1 cellular context compared by ENCODE assay signal in the genomic region with DNA sequence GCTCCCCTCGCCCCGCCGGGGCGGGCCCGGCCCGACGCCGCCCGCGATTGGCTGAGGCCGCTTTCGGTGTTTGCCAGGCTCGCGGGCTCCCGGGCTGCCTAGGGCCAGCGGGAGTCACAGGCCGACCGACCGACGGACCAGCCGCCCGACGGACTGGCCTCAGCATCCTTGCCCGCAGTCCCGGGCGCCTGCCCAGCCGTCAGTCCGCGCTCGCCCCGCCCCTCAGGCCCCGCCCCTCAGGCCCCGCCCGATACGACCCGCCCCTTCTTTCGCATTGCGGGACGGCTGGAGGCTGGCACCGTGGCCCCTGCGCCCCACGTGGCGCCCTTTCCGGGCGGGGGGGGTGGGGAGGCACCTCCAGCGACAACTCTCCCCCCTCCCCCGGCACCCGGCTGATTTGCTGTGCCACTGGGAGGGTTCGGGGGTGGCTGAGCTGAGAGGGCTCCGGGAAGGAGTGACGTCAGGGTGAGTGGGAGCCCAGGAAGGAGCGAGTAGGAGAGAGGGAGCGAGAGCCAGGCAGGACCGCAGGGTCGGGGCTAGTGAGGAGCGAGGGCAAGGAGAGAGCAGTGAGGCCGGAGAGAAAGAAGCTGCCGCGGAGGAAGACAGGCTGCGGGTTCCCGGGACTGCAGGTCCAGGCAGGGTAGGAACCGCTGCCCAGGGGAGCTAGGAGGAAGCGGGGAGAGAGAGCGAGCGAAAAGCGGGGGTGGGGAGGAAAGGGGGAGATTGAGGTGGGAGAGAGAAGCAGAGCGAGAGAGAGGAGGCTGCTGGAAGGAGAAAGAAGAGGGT.
TF ChIP-seq lines count a peak whose summit lies in the region.

Gene ASPHD1, plus strand, starts transcription at position 387 of the 786 bp plus-strand sequence. CDS start 484 bp downstream, outside the sequence.

TF ChIP-seq in HepG2, 621 proteins besides CTCF, POLR2A, EP300 and RAD21 (continued from another document and continues in another):
- TF ChIP-seq ZFP90 (CRISPR knock-in tag; IDR thresholded peaks at IDR 0.05; ENCODE audit: borderline replicate concordance), result no peak; the same call in none of the 2 replicates
- no peak for TF ChIP-seq ZBTB7B (CRISPR knock-in tag; IDR thresholded peaks at IDR 0.05)
- TF ChIP-seq KDM3A (CRISPR knock-in tag; IDR thresholded peaks at IDR 0.05; ENCODE audit: low read depth), result peak; percentile 52; the same call in 1 of the 2 replicates
- peak; percentile 95; the same call in 1 of the 2 replicates for TF ChIP-seq ZNF841 (CRISPR knock-in tag; IDR thresholded peaks at IDR 0.05; ENCODE audit: borderline replicate concordance)
- TF ChIP-seq HOXA3 (CRISPR knock-in tag; IDR thresholded peaks at IDR 0.05), result peak; percentile 65; the same call in 1 of the 2 replicates
- TF ChIP-seq ZNF143 (CRISPR knock-in tag; IDR thresholded peaks at IDR 0.05), result 0 out of 2 replicates have a peak, but pooled peaks have one; percentile 42
- TF ChIP-seq, protein P1, sequence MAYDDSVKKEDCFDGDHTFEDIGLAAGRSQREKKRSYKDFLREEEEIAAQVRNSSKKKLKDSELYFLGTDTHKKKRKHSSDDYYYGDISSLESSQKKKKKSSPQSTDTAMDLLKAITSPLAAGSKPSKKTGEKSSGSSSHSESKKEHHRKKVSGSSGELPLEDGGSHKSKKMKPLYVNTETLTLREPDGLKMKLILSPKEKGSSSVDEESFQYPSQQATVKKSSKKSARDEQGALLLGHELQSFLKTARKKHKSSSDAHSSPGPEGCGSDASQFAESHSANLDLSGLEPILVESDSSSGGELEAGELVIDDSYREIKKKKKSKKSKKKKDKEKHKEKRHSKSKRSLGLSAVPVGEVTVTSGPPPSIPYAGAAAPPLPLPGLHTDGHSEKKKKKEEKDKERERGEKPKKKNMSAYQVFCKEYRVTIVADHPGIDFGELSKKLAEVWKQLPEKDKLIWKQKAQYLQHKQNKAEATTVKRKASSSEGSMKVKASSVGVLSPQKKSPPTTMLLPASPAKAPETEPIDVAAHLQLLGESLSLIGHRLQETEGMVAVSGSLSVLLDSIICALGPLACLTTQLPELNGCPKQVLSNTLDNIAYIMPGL (CRISPR knock-in tag; IDR thresholded peaks at IDR 0.05; ENCODE audit: borderline replicate concordance in 1 of 2, low read depth in 1 of 2), result peak in 1 of 2 experiments; percentile 55; a peak in 2 of 4 replicates
- TF ChIP-seq SAFB2 (CRISPR knock-in tag; IDR thresholded peaks at IDR 0.05; ENCODE audit: borderline replicate concordance, low read depth), result no peak
- TF ChIP-seq ZNF768 (CRISPR knock-in tag; IDR thresholded peaks at IDR 0.05), result no peak
- TF ChIP-seq MTF1 (CRISPR knock-in tag; IDR thresholded peaks at IDR 0.05), result no peak; the same call in 1 of the 2 replicates
- TF ChIP-seq ZNF615 (CRISPR knock-in tag; IDR thresholded peaks at IDR 0.05; ENCODE audit: borderline replicate concordance), result no peak
- TF ChIP-seq, protein P2, sequence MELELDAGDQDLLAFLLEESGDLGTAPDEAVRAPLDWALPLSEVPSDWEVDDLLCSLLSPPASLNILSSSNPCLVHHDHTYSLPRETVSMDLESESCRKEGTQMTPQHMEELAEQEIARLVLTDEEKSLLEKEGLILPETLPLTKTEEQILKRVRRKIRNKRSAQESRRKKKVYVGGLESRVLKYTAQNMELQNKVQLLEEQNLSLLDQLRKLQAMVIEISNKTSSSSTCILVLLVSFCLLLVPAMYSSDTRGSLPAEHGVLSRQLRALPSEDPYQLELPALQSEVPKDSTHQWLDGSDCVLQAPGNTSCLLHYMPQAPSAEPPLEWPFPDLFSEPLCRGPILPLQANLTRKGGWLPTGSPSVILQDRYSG (CRISPR knock-in tag; IDR thresholded peaks at IDR 0.05), result no peak
- no peak; the same call in 1 of the 2 replicates for TF ChIP-seq CHCHD3 (CRISPR knock-in tag; IDR thresholded peaks at IDR 0.05)
- peak; percentile 94; the same call in 1 of the 2 replicates for TF ChIP-seq ZNF333 (CRISPR knock-in tag; IDR thresholded peaks at IDR 0.05; ENCODE audit: borderline replicate concordance)
- peak; percentile 75; the same call in 1 of the 2 replicates for TF ChIP-seq ZSCAN21 (CRISPR knock-in tag; IDR thresholded peaks at IDR 0.05; ENCODE audit: borderline replicate concordance)
- peak; percentile 59 for TF ChIP-seq RELA (CRISPR knock-in tag; IDR thresholded peaks at IDR 0.05)
- TF ChIP-seq, protein P3, sequence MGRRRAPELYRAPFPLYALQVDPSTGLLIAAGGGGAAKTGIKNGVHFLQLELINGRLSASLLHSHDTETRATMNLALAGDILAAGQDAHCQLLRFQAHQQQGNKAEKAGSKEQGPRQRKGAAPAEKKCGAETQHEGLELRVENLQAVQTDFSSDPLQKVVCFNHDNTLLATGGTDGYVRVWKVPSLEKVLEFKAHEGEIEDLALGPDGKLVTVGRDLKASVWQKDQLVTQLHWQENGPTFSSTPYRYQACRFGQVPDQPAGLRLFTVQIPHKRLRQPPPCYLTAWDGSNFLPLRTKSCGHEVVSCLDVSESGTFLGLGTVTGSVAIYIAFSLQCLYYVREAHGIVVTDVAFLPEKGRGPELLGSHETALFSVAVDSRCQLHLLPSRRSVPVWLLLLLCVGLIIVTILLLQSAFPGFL (CRISPR knock-in tag; IDR thresholded peaks at IDR 0.05), result no peak
- TF ChIP-seq SIX1 (CRISPR knock-in tag; IDR thresholded peaks at IDR 0.05; ENCODE audit: borderline replicate concordance), result no peak
- peak; percentile 72; the same call in 1 of the 2 replicates for TF ChIP-seq DMAP1 (CRISPR knock-in tag; IDR thresholded peaks at IDR 0.05)
- peak; percentile 10; the same call in 1 of the 2 replicates for TF ChIP-seq EHMT2 (IDR thresholded peaks at IDR 0.05; ENCODE audit: borderline replicate concordance, low read depth, low read length)
- TF ChIP-seq, protein P4, sequence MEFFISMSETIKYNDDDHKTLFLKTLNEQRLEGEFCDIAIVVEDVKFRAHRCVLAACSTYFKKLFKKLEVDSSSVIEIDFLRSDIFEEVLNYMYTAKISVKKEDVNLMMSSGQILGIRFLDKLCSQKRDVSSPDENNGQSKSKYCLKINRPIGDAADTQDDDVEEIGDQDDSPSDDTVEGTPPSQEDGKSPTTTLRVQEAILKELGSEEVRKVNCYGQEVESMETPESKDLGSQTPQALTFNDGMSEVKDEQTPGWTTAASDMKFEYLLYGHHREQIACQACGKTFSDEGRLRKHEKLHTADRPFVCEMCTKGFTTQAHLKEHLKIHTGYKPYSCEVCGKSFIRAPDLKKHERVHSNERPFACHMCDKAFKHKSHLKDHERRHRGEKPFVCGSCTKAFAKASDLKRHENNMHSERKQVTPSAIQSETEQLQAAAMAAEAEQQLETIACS (CRISPR knock-in tag; IDR thresholded peaks at IDR 0.05), result no peak
- TF ChIP-seq ZNF777 (CRISPR knock-in tag; IDR thresholded peaks at IDR 0.05), result peak; percentile 100
- TF ChIP-seq, protein P5, sequence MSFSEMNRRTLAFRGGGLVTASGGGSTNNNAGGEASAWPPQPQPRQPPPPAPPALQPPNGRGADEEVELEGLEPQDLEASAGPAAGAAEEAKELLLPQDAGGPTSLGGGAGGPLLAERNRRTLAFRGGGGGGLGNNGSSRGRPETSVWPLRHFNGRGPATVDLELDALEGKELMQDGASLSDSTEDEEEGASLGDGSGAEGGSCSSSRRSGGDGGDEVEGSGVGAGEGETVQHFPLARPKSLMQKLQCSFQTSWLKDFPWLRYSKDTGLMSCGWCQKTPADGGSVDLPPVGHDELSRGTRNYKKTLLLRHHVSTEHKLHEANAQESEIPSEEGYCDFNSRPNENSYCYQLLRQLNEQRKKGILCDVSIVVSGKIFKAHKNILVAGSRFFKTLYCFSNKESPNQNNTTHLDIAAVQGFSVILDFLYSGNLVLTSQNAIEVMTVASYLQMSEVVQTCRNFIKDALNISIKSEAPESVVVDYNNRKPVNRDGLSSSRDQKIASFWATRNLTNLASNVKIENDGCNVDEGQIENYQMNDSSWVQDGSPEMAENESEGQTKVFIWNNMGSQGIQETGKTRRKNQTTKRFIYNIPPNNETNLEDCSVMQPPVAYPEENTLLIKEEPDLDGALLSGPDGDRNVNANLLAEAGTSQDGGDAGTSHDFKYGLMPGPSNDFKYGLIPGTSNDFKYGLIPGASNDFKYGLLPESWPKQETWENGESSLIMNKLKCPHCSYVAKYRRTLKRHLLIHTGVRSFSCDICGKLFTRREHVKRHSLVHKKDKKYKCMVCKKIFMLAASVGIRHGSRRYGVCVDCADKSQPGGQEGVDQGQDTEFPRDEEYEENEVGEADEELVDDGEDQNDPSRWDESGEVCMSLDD (CRISPR knock-in tag; IDR thresholded peaks at IDR 0.05; ENCODE audit: borderline replicate concordance), result peak; percentile 91; the same call in 1 of the 2 replicates
- peak; percentile 63; the same call in 1 of the 2 replicates for TF ChIP-seq RXRA (CRISPR knock-in tag; IDR thresholded peaks at IDR 0.05)
- 0 out of 2 replicates have a peak, but pooled peaks have one; percentile 51 for TF ChIP-seq ZNF354B (CRISPR knock-in tag; IDR thresholded peaks at IDR 0.05)
- peak; percentile 87 for TF ChIP-seq SMAD1 (CRISPR knock-in tag; IDR thresholded peaks at IDR 0.05; ENCODE audit: borderline replicate concordance, low read depth)
- TF ChIP-seq ZBTB21 (CRISPR knock-in tag; IDR thresholded peaks at IDR 0.05), result peak; percentile 69; the same call in 1 of the 2 replicates
- no peak for TF ChIP-seq ZSCAN22 (CRISPR knock-in tag; IDR thresholded peaks at IDR 0.05)
- TF ChIP-seq, protein P6, sequence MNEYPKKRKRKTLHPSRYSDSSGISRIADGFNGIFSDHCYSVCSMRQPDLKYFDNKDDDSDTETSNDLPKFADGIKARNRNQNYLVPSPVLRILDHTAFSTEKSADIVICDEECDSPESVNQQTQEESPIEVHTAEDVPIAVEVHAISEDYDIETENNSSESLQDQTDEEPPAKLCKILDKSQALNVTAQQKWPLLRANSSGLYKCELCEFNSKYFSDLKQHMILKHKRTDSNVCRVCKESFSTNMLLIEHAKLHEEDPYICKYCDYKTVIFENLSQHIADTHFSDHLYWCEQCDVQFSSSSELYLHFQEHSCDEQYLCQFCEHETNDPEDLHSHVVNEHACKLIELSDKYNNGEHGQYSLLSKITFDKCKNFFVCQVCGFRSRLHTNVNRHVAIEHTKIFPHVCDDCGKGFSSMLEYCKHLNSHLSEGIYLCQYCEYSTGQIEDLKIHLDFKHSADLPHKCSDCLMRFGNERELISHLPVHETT (CRISPR knock-in tag; conservative IDR thresholded peaks at IDR 0.05), result peak; percentile 83; the same call in 1 of the 2 replicates
- no peak for TF ChIP-seq HHEX (CRISPR knock-in tag; IDR thresholded peaks at IDR 0.05)
- peak; percentile 24 for TF ChIP-seq SP5 (CRISPR knock-in tag; IDR thresholded peaks at IDR 0.05; ENCODE audit: borderline replicate concordance, low read depth)
- no peak for TF ChIP-seq RBM39 (IDR thresholded peaks at IDR 0.05; ENCODE audit: low read depth, low read length, poor library complexity, severe bottlenecking)
- TF ChIP-seq IRF2 (CRISPR knock-in tag; IDR thresholded peaks at IDR 0.05), result no peak
- peak; percentile 46; the same call in 1 of the 2 replicates for TF ChIP-seq ELK4 (CRISPR knock-in tag; IDR thresholded peaks at IDR 0.05; ENCODE audit: borderline replicate concordance)
- TF ChIP-seq, protein P7, sequence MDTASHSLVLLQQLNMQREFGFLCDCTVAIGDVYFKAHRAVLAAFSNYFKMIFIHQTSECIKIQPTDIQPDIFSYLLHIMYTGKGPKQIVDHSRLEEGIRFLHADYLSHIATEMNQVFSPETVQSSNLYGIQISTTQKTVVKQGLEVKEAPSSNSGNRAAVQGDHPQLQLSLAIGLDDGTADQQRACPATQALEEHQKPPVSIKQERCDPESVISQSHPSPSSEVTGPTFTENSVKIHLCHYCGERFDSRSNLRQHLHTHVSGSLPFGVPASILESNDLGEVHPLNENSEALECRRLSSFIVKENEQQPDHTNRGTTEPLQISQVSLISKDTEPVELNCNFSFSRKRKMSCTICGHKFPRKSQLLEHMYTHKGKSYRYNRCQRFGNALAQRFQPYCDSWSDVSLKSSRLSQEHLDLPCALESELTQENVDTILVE (CRISPR knock-in tag; IDR thresholded peaks at IDR 0.05), result no peak
- 0 out of 2 replicates have a peak, but pooled peaks have one; percentile 25 for TF ChIP-seq IKZF1 (IDR thresholded peaks at IDR 0.05)
- TF ChIP-seq BCL3 (CRISPR knock-in tag; IDR thresholded peaks at IDR 0.05), result peak; percentile 96
- no peak for TF ChIP-seq ZNF569 (CRISPR knock-in tag; IDR thresholded peaks at IDR 0.05; ENCODE audit: borderline replicate concordance)
- TF ChIP-seq TEAD2 (CRISPR knock-in tag; IDR thresholded peaks at IDR 0.05), result 0 out of 2 replicates have a peak, but pooled peaks have one; percentile 6
- 0 out of 2 replicates have a peak, but pooled peaks have one; percentile 89 for TF ChIP-seq ZNF431 (CRISPR knock-in tag; IDR thresholded peaks at IDR 0.05; ENCODE audit: borderline replicate concordance, low read depth)
- TF ChIP-seq ZNF207 (IDR thresholded peaks at IDR 0.05; ENCODE audit: borderline replicate concordance), result no peak
- peak; percentile 98 for TF ChIP-seq IKZF4 (CRISPR knock-in tag; IDR thresholded peaks at IDR 0.05; ENCODE audit: borderline replicate concordance, low read depth, not compliant biosample characterization)
- peak; percentile 50; the same call in 1 of the 2 replicates for TF ChIP-seq ZSCAN29 (CRISPR knock-in tag; conservative IDR thresholded peaks at IDR 0.05)
- TF ChIP-seq RFX5 (IDR thresholded peaks at IDR 0.05; ENCODE audit: low read depth, low read length), result no peak
- TF ChIP-seq ZNF101 (CRISPR knock-in tag; IDR thresholded peaks at IDR 0.05; ENCODE audit: borderline replicate concordance, low read depth), result no peak
- TF ChIP-seq ZNF577 (CRISPR knock-in tag; IDR thresholded peaks at IDR 0.05; ENCODE audit: borderline replicate concordance, low read depth), result no peak
- no peak; the same call in 1 of the 2 replicates for TF ChIP-seq GATAD1 (CRISPR knock-in tag; IDR thresholded peaks at IDR 0.05)
- no peak for TF ChIP-seq NCOA5 (CRISPR knock-in tag; IDR thresholded peaks at IDR 0.05)
- TF ChIP-seq ZNF562 (CRISPR knock-in tag; IDR thresholded peaks at IDR 0.05; ENCODE audit: borderline replicate concordance), result no peak
- TF ChIP-seq ZFAT (CRISPR knock-in tag; conservative IDR thresholded peaks at IDR 0.05), result peak; percentile 93; the same call in 1 of the 2 replicates
- peak; percentile 43 for TF ChIP-seq HNRNPK (IDR thresholded peaks at IDR 0.05; ENCODE audit: low read depth, low read length, poor library complexity, severe bottlenecking)
- TF ChIP-seq RCOR2 (CRISPR knock-in tag; IDR thresholded peaks at IDR 0.05), result 0 out of 2 replicates have a peak, but pooled peaks have one; percentile 24
